ENCODE assay signal across 1 cellular context in genomic region chr13:111951982-111952565, GRCh38.
TF ChIP-seq lines count a peak whose summit lies in the region.

No MANE protein-coding gene starts in this region.

TF ChIP-seq in SK-N-SH treated with all-trans-retinoic acid at 6 μM for 48 hours, 23 proteins besides CTCF, POLR2A, EP300 and RAD21 (continued from another document):
- TF ChIP-seq POU6F1 (CRISPR knock-in tag; IDR thresholded peaks at IDR 0.05; ENCODE audit: borderline replicate concordance, low read depth) (no peak), CSRNP3 (CRISPR knock-in tag; IDR thresholded peaks at IDR 0.05) (no peak), ZFP3 (CRISPR knock-in tag; IDR thresholded peaks at IDR 0.05) (no peak), TCF4 (CRISPR knock-in tag; IDR thresholded peaks at IDR 0.05; ENCODE audit: borderline replicate concordance) (no peak), ISL1 (CRISPR knock-in tag; IDR thresholded peaks at IDR 0.05) (no peak), OSR1 (CRISPR knock-in tag; IDR thresholded peaks at IDR 0.05) (no peak), SNAI2 (CRISPR knock-in tag; IDR thresholded peaks at IDR 0.05) (no peak), CREB5 (CRISPR knock-in tag; IDR thresholded peaks at IDR 0.05; ENCODE audit: low read depth) (no peak), ZNF70 (CRISPR knock-in tag; IDR thresholded peaks at IDR 0.05) (no peak)
- TF ChIP-seq, protein P1, sequence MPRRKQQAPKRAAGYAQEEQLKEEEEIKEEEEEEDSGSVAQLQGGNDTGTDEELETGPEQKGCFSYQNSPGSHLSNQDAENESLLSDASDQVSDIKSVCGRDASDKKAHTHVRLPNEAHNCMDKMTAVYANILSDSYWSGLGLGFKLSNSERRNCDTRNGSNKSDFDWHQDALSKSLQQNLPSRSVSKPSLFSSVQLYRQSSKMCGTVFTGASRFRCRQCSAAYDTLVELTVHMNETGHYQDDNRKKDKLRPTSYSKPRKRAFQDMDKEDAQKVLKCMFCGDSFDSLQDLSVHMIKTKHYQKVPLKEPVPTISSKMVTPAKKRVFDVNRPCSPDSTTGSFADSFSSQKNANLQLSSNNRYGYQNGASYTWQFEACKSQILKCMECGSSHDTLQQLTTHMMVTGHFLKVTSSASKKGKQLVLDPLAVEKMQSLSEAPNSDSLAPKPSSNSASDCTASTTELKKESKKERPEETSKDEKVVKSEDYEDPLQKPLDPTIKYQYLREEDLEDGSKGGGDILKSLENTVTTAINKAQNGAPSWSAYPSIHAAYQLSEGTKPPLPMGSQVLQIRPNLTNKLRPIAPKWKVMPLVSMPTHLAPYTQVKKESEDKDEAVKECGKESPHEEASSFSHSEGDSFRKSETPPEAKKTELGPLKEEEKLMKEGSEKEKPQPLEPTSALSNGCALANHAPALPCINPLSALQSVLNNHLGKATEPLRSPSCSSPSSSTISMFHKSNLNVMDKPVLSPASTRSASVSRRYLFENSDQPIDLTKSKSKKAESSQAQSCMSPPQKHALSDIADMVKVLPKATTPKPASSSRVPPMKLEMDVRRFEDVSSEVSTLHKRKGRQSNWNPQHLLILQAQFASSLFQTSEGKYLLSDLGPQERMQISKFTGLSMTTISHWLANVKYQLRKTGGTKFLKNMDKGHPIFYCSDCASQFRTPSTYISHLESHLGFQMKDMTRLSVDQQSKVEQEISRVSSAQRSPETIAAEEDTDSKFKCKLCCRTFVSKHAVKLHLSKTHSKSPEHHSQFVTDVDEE (CRISPR knock-in tag; IDR thresholded peaks at IDR 0.05), result no peak
